8 cellular contexts compared by ENCODE assay signal in genomic region chr17:7843536-7844291, GRCh38. TPM values are rescaled to one million over a fixed set of nuclear protein-coding genes. Genes with fewer than 3 reads are reported as not detected.
A peak's percentile ranks its signal among the peaks of the same experiment; 100 is the strongest.
DNase-seq lines count a peak whose midpoint lies in the region; ATAC-seq and TF ChIP-seq lines count a peak whose summit lies in the region.

No MANE protein-coding gene starts in this region.

- peaks cover 18% of the 10 kb centered on the region for H3K36me3 Mint-ChIP-seq in activated naive CD8-positive, alpha-beta T cell treated with anti-CD3 and anti-CD28 coated beads, Interleukin-2, amount 50 U/mL, for 24 hours (ENCODE audit: low read depth)

- DNase-seq in Caki2 (ENCODE audit: low read depth), result peak; percentile 71
- DNase-seq in NB4 (ENCODE audit: low read depth), result peak; percentile 78
- DNase-seq in T follicular helper cell (ENCODE audit: low read depth), result peak; percentile 90
- DNase-seq in activated naive CD8-positive, alpha-beta T cell treated with anti-CD3 and anti-CD28 coated beads, Interleukin-2, amount 50 U/mL, for 24 hours, result peak; percentile 93
- peak; percentile 91 to 92 for DNase-seq in cardiac muscle cell (ENCODE audit: low read depth in 1 of 2, low spot score in 1 of 2)

- H3K9me3 ChIP-seq in cardiac muscle cell (ENCODE audit: low read depth) (no peaks in the 10 kb centered on the region), parathyroid adenoma (ENCODE audit: control insufficient read depth, low read length) (no peaks in the 10 kb centered on the region), thymus (ENCODE audit: control insufficient read depth) (no peaks in the 10 kb centered on the region)

- H3K4me1 Mint-ChIP-seq in activated naive CD8-positive, alpha-beta T cell treated with anti-CD3 and anti-CD28 coated beads, Interleukin-2, amount 50 U/mL, for 24 hours, result peaks cover 51% of the 10 kb centered on the region

- H3K4me3 ChIP-seq in NB4 (ENCODE audit: low read depth, low read length) (peak overlapping the region; percentile 70), cardiac muscle cell (peak overlapping the region; percentile 40), parathyroid adenoma (ENCODE audit: low read depth, low read length) (peak overlapping the region; percentile 88), thymus (ENCODE audit: low read length) (peak overlapping the region; percentile 65)

- in situ Hi-C loops in Caki2 (cut with HindIII; ENCODE audit: low pct_unique_long_range_greater_than_20kb, low sequenced_read_pairs), result no loop called here

- no peaks in the 10 kb centered on the region for H3K27me3 Mint-ChIP-seq in activated naive CD8-positive, alpha-beta T cell treated with anti-CD3 and anti-CD28 coated beads, Interleukin-2, amount 50 U/mL, for 24 hours

- H3K27ac Mint-ChIP-seq in activated naive CD8-positive, alpha-beta T cell treated with anti-CD3 and anti-CD28 coated beads, Interleukin-2, amount 50 U/mL, for 24 hours, result peak overlapping the region; percentile 99

- peak overlapping the region; percentile 74 for H3K27ac ChIP-seq in cardiac muscle cell
- peak overlapping the region; percentile 98 for H3K27ac ChIP-seq in parathyroid adenoma
- peak overlapping the region; percentile 95 for H3K27ac ChIP-seq in thymus (ENCODE audit: low read depth)

- H3K4me3 Mint-ChIP-seq in activated naive CD8-positive, alpha-beta T cell treated with anti-CD3 and anti-CD28 coated beads, Interleukin-2, amount 50 U/mL, for 24 hours, result peak overlapping the region; percentile 91

- H3K4me2 ChIP-seq in parathyroid adenoma (ENCODE audit: low read length), result peak overlapping the region; percentile 75

- H3K9ac ChIP-seq in parathyroid adenoma, result peak overlapping the region; percentile 1

- under 1% methylated on average over 61 of the region's 61 CpGs for WGBS in thymus

- H3K36me3 ChIP-seq in cardiac muscle cell (peaks cover 27% of the 10 kb centered on the region), parathyroid adenoma (ENCODE audit: control insufficient read depth, insufficient read depth, low read length) (no peaks in the 10 kb centered on the region), thymus (ENCODE audit: control insufficient read depth, insufficient read depth) (peaks cover 35% of the 10 kb centered on the region)

- no peak for TF ChIP-seq CTCF in NB4 (IDR thresholded peaks at IDR 0.05; ENCODE audit: low read depth, low read length)
- TF ChIP-seq CTCF in cardiac muscle cell (IDR thresholded peaks at IDR 0.05; ENCODE audit: low read depth, low read length), result no peak
- no peak for TF ChIP-seq CTCF in parathyroid adenoma (IDR thresholded peaks at IDR 0.05)

- ATAC-seq in GM21825 (IDR thresholded peaks at IDR 0.05; ENCODE audit: unreplicated experiment), result peak; percentile 32
- ATAC-seq in activated naive CD8-positive, alpha-beta T cell treated with anti-CD3 and anti-CD28 coated beads, Interleukin-2, amount 50 U/mL, for 24 hours, result peak; percentile 16

- H3K4me1 ChIP-seq in cardiac muscle cell (ENCODE audit: low read depth), result peaks cover 25% of the 10 kb centered on the region
- H3K4me1 ChIP-seq in parathyroid adenoma, result peaks cover 19% of the 10 kb centered on the region
- peaks cover 27% of the 10 kb centered on the region for H3K4me1 ChIP-seq in thymus (ENCODE audit: control insufficient read depth, insufficient read depth, low read length)

- no peaks in the 10 kb centered on the region for H3K9me3 Mint-ChIP-seq in activated naive CD8-positive, alpha-beta T cell treated with anti-CD3 and anti-CD28 coated beads, Interleukin-2, amount 50 U/mL, for 24 hours

- H3K27me3 ChIP-seq in cardiac muscle cell (no peaks in the 10 kb centered on the region), parathyroid adenoma (ENCODE audit: control insufficient read depth, insufficient read depth, low read length) (no peaks in the 10 kb centered on the region), thymus (ENCODE audit: control insufficient read depth, insufficient read depth) (no peaks in the 10 kb centered on the region)

- H3K79me2 ChIP-seq in parathyroid adenoma, result peaks cover 5% of the 10 kb centered on the region

- no peak for TF ChIP-seq POLR2A in NB4 (IDR thresholded peaks at IDR 0.05; ENCODE audit: extremely low read depth, insufficient read length)

- peak overlapping the region; percentile 81 for H2AFZ ChIP-seq in parathyroid adenoma

RNA-seq across cellular contexts. Expression of gene KDM6B, which starts 9.7 kb away (rescaled TPM):
- total RNA-seq in Caki2 (2014; rRNA removed; shearing (Covaris generic); ENCODE audit: low replicate concordance), result 0.27 TPM in 1 of 2 replicates, not detected in the other
- 11.1 and 20.8 TPM in 2 replicates for total RNA-seq in cardiac muscle cell
- 9.0 and 9.7 TPM in 2 replicates for polyA plus RNA-seq in cardiac muscle cell
- 16.3 TPM for polyA plus RNA-seq in thymus

RNA-seq across cellular contexts. Expression of gene TMEM88, which starts 11.2 kb away (rescaled TPM):
- not detected in 2 replicates for total RNA-seq in Caki2 (2014; rRNA removed; shearing (Covaris generic); ENCODE audit: low replicate concordance)
- 27.4 and 51.2 TPM in 2 replicates for total RNA-seq in cardiac muscle cell
- polyA plus RNA-seq in cardiac muscle cell (31.3 and 66.1 TPM in 2 replicates), thymus (29.1 TPM)

RNA-seq across cellular contexts. Expression of gene NAA38, which starts 13.6 kb away (rescaled TPM):
- total RNA-seq in Caki2 (2014; rRNA removed; shearing (Covaris generic); ENCODE audit: low replicate concordance), result 52.9 and 61.3 TPM in 2 replicates
- 107 and 130 TPM in 2 replicates for total RNA-seq in cardiac muscle cell
- 158 and 168 TPM in 2 replicates for polyA plus RNA-seq in cardiac muscle cell
- 85.3 TPM for polyA plus RNA-seq in thymus

RNA-seq across cellular contexts. Expression of gene CYB5D1, which starts 14.1 kb away (rescaled TPM):
- total RNA-seq in Caki2 (2014; rRNA removed; shearing (Covaris generic); ENCODE audit: low replicate concordance), result 4.6 and 4.7 TPM in 2 replicates
- 14.0 and 14.3 TPM in 2 replicates for total RNA-seq in cardiac muscle cell
- 10.7 and 13.7 TPM in 2 replicates for polyA plus RNA-seq in cardiac muscle cell
- 6.0 TPM for polyA plus RNA-seq in thymus

RNA-seq across cellular contexts. Expression of gene CHD3, which starts 44.9 kb away (rescaled TPM):
- total RNA-seq in Caki2 (2014; rRNA removed; shearing (Covaris generic); ENCODE audit: low replicate concordance), result 21.3 and 23.8 TPM in 2 replicates
- total RNA-seq in cardiac muscle cell, result 40.2 and 64.7 TPM in 2 replicates
- polyA plus RNA-seq in cardiac muscle cell, result 15.9 and 19.7 TPM in 2 replicates
- 119 TPM for polyA plus RNA-seq in thymus

Comparison
In these comparisons a context has a peak if more than half of its experiments do, and no peak if none do; other contexts are left out.
1. Peak in every context shown above with its lines: DNase-seq, ATAC-seq, H3K4me3 ChIP-seq and H3K27ac ChIP-seq.
2. RNA of gene TMEM88, which starts 11.2 kb away (total RNA-seq): 27.4 to 51.2 TPM in cardiac muscle cell; not detected in Caki2; every median in the first group is over 10 times any median in the second.